Comparison of ENCODE assay signal across 18 cellular contexts in genomic region chr2:109355192-109355843, GRCh38.
A peak's percentile ranks its signal among the peaks of the same experiment; 100 is the strongest.
DNase-seq lines count a peak whose midpoint lies in the region; ATAC-seq, FAIRE-seq and TF ChIP-seq lines count a peak whose summit lies in the region.
"Had no signal": no experiment of that assay in that cellular context is flagged by ENCODE, and none has a peak within 500 bp of the region (broad histone marks: within the 10 kb centered on the region; RNA-seq: fewer than 3 reads in every experiment).

No MANE protein-coding gene starts in this region.

- H3K27me3 Mint-ChIP-seq in neural progenitor cell (ENCODE audit: insufficient read depth, low read depth) = peaks cover 5% of the 10 kb centered on the region
- H3K27me3 Mint-ChIP-seq: CD8-positive, alpha-beta memory T cell had no signal

- H3K36me3 ChIP-seq in H7 (replicated peaks; ENCODE audit: control insufficient read depth, insufficient read depth, low read length) (no peaks in the 10 kb centered on the region), HepG2 (replicated peaks in 1 of 2; ENCODE audit: control insufficient read depth in 1 of 2, insufficient read depth in 2 of 2, low read length in 2 of 2) (no peaks in the 10 kb centered on the region), neural progenitor cell (no peaks in the 10 kb centered on the region)

- H3K4me1 ChIP-seq in HepG2 (ENCODE audit: insufficient read depth, low read length) (no peaks in the 10 kb centered on the region), neural progenitor cell (no peaks in the 10 kb centered on the region)

- intact Hi-C loops in HepG2 (cut with micrococcal nuclease; ENCODE audit: unreplicated experiment) = no loop called here

- TF ChIP-seq CTCF in HepG2 (CRISPR knock-in tag; IDR thresholded peaks at IDR 0.05) = no peak
- no peak for TF ChIP-seq CTCF in neural progenitor cell (IDR thresholded peaks at IDR 0.05)

- no peak for ATAC-seq in HepG2
- ATAC-seq: PC-3 had no signal

- DNase-seq in H7 (peak; percentile 2), HepG2 (ENCODE audit: low spot score) (no peak), ureter (ENCODE audit: low spot score) (peak; percentile 29), DMS79 (lab: John Stamatoyannopoulos, UW) (no peak), NCI-H446 (lab: John Stamatoyannopoulos, UW) (no peak), neural progenitor cell (ENCODE audit: low spot score) (no peak)
- peak; percentile 30 for DNase-seq in activated CD8-positive, alpha-beta memory T cell treated with anti-CD3 and anti-CD28 coated beads, Interleukin-2, amount 50 U/mL, for 48 hours
- DNase-seq: C1 segment of cervical spinal cord; CD8-positive, alpha-beta memory T cell; DMS79 treated with DMSO at 0.1 percent for 48 hours; GOT3; KBM-7; NCI-H1105 treated with DMSO at 0.1 percent for 48 hours; NCI-H510A treated with DMSO at 0.1 percent for 48 hours; NCI-H82; PC-3; RPMI8226; SIG-M5 had no signal

- H3K9me3 ChIP-seq in HepG2 (ENCODE audit: low read length) = no peaks in the 10 kb centered on the region
- H3K9me3 ChIP-seq in neural progenitor cell (ENCODE audit: low read depth) = no peaks in the 10 kb centered on the region

- no peak for TF ChIP-seq EP300 in HepG2 (IDR thresholded peaks at IDR 0.05; ENCODE audit: low read depth in 2 of 2, low read length in 2 of 2)
- TF ChIP-seq EP300 in HepG2 (CRISPR knock-in tag; IDR thresholded peaks at IDR 0.05; ENCODE audit: borderline replicate concordance) = no peak

- H3K4me2 ChIP-seq in HepG2 (ENCODE audit: low read depth, low read length) (no peak overlapping the region), neural progenitor cell (no peak overlapping the region)

- 43% methylated on average over 8 of the region's 8 CpGs for WGBS in HepG2 (ENCODE audit: low lambda C conversion rate)

- H3K36me3 Mint-ChIP-seq in neural progenitor cell = peaks cover 13% of the 10 kb centered on the region

- H3F3A ChIP-seq in neural progenitor cell (ENCODE audit: low read depth) = no peaks in the 10 kb centered on the region

- H3K27ac ChIP-seq in HepG2 (ENCODE audit: extremely low read length, insufficient read depth, low read length) (no peak overlapping the region), neural progenitor cell (no peak overlapping the region)

- peaks cover 24% of the 10 kb centered on the region for H3K9me3 Mint-ChIP-seq in neural progenitor cell

- H3K27me3 ChIP-seq in H7 (ENCODE audit: control insufficient read depth, insufficient read depth, low read length) (no peaks in the 10 kb centered on the region), HepG2 (ENCODE audit: control insufficient read depth in 1 of 2, insufficient read depth in 2 of 2, low read length in 2 of 2) (peaks cover 3 to 7% of the 10 kb centered on the region in 2 experiments; a peak in 3 of 5 replicates), neural progenitor cell (no peaks in the 10 kb centered on the region)

- H2AFZ ChIP-seq in HepG2 (ENCODE audit: low read length) (no peak overlapping the region), neural progenitor cell (replicated peaks) (no peak overlapping the region)

- no peaks in the 10 kb centered on the region for H3K79me2 ChIP-seq in HepG2 (ENCODE audit: insufficient read depth, low read length)
- no peaks in the 10 kb centered on the region for H3K79me2 ChIP-seq in neural progenitor cell (ENCODE audit: low read depth)

- H3K9ac ChIP-seq in HepG2 (ENCODE audit: insufficient read depth, low read depth, low read length) = no peak overlapping the region
- no peak overlapping the region for H3K9ac ChIP-seq in neural progenitor cell

- CTCF ChIA-PET in HepG2 (lab: Yijun Ruan, JAX; ENCODE audit: low intra/inter-chr PET ratio, low total read pairs) = no interaction called here

- H3K4me3 ChIP-seq in H7 (ENCODE audit: insufficient read depth, low read depth, low read length) = no peak overlapping the region
- no peak overlapping the region for H3K4me3 ChIP-seq in HepG2 (replicated peaks in 1 of 3; ENCODE audit: insufficient read depth in 1 of 3, low read depth in 2 of 3, low read length in 3 of 3)
- no peak overlapping the region for H3K4me3 ChIP-seq in neural progenitor cell

- no peak overlapping the region for H3K27ac Mint-ChIP-seq in neural progenitor cell

- no peak for FAIRE-seq in HepG2 (lab: Jason Lieb, UNC)

- H3K4me1 Mint-ChIP-seq in neural progenitor cell = peaks cover 19% of the 10 kb centered on the region

- H4K20me1 ChIP-seq in HepG2 (ENCODE audit: insufficient read depth, low read length) = no peaks in the 10 kb centered on the region
- H4K20me1 ChIP-seq in neural progenitor cell (ENCODE audit: low read depth) = no peaks in the 10 kb centered on the region

- H3K4me3 Mint-ChIP-seq in neural progenitor cell = no peak overlapping the region
- H3K4me3 Mint-ChIP-seq: CD8-positive, alpha-beta memory T cell had no signal

- in situ Hi-C loops in HepG2 (cut with HindIII; ENCODE audit: extremely low pct_ligation_motif_present, low pct_unique_long_range_greater_than_20kb) = no loop called here

- POLR2A ChIA-PET in HepG2 (lab: Yijun Ruan, JAX) = no interaction called here

- no peak for TF ChIP-seq RAD21 in HepG2 (CRISPR knock-in tag; IDR thresholded peaks at IDR 0.05)

- TF ChIP-seq POLR2A in HepG2 (IDR thresholded peaks at IDR 0.05; ENCODE audit: insufficient read depth in 1 of 2, low read depth in 2 of 2, low read length in 2 of 2) = no peak

- no TSS peak for BruUV-seq in HepG2 (replicated peaks; lab: Mats Ljungman, UMichigan)

TF ChIP-seq in HepG2, 621 proteins besides CTCF, POLR2A, EP300 and RAD21:
- no peak for TF ChIP-seq ZBTB40 (IDR thresholded peaks at IDR 0.05)
- TF ChIP-seq ZBTB40 (CRISPR knock-in tag; IDR thresholded peaks at IDR 0.05) = peak; percentile 73
- no peak for TF ChIP-seq HNF4A (CRISPR knock-in tag; IDR thresholded peaks at IDR 0.05)
- no peak for TF ChIP-seq DDIT3 (CRISPR knock-in tag; IDR thresholded peaks at IDR 0.05)

Comparison
In these comparisons a context has a peak if more than half of its experiments do, and no peak if none do; other contexts are left out.
1. DNase-seq: peak in H7 (single experiment), activated CD8-positive, alpha-beta memory T cell treated with anti-CD3 and anti-CD28 coated beads, Interleukin-2, amount 50 U/mL, for 48 hours (single experiment) and ureter (single experiment); none in HepG2 (single experiment), DMS79 (single experiment), NCI-H446 (0 of 2) and neural progenitor cell (single experiment).